Comparison of ENCODE assay signal across 8 cellular contexts in the genomic region with DNA sequence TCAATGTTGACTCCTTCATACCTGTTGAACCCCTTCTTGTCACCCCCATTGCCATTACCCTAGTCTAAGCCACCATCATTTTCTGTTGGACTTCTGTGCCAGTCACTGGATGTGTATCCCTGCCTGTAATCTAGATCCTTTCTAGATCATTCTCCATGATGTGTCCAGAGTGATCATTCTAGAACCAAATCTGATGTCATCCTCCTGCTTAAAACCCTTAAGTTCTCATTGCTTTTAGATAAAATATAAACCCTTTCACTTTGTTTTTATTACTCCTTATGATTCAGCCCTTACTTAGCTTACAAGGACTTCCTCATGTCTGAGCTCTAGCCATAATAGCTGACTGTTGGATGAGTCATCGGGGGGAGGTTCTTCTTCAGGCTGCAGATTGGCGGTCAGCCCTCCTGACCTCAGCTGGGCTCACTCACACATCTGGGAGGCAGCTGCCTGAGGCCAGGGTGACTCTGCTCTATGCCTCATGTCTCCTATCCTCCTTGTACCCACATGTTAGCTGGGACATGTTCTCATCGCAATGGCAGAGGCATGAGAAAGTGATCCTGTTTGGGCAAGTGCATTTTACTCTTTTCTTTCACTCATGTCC.
DNase-seq lines count a peak whose midpoint lies in the region; ATAC-seq and TF ChIP-seq lines count a peak whose summit lies in the region.

No MANE protein-coding gene starts in this region.

- ATAC-seq in left lung (peak; percentile 94), HG03196 (IDR thresholded peaks at IDR 0.05; ENCODE audit: unreplicated experiment) (no peak)

- H3K9me3 Mint-ChIP-seq in MCF 10A (ENCODE audit: unreplicated experiment) = no peaks in the 10 kb centered on the region

- H3K4me1 Mint-ChIP-seq in MCF 10A (ENCODE audit: insufficient read depth, unreplicated experiment) = peaks cover 61% of the 10 kb centered on the region

- no peaks in the 10 kb centered on the region for H3K36me3 ChIP-seq in left lung

- H3K27ac ChIP-seq in left lung = peak overlapping the region; percentile 73 to 83

- peak overlapping the region; percentile 71 for H3K27ac Mint-ChIP-seq in MCF 10A (ENCODE audit: low read depth, unreplicated experiment)

- POLR2A ChIA-PET in MCF 10A (lab: Yijun Ruan, JAX) = interaction anchor here (0.6 to 2.7 kb wide), 6 partner anchors 9 to 447 kb away, joined by 3 to 14 read pairs (median 6); no protein-coding TSS in a partner anchor

- no peaks in the 10 kb centered on the region for H3K9me3 ChIP-seq in left lung

- no TSS peak for BruUV-seq in MCF 10A (replicated peaks; lab: Mats Ljungman, UMichigan)

- intact Hi-C loops in MCF 10A (cut with micrococcal nuclease) = no loop called here
- intact Hi-C loops in left lung (cut with DNase I) = no loop called here

- TF ChIP-seq CTCF in MCF 10A (IDR thresholded peaks at IDR 0.05; ENCODE audit: unreplicated experiment) (no peak), left lung (IDR thresholded peaks at IDR 0.05) (no peak)

- CTCF ChIA-PET in MCF 10A (lab: Yijun Ruan, JAX) = interaction anchor here (0.6 to 2.8 kb wide), 8 partner anchors 30 to 856 kb away, joined by 3 to 13 read pairs (median 3); no protein-coding TSS in a partner anchor

- no peaks in the 10 kb centered on the region for H3K27me3 ChIP-seq in left lung

- no peaks in the 10 kb centered on the region for H3K27me3 Mint-ChIP-seq in MCF 10A (ENCODE audit: insufficient read depth, unreplicated experiment)

- H3K4me3 ChIP-seq in left lung = no peak overlapping the region

- DNase-seq in CMK (ENCODE audit: low read depth) (peak; percentile 39), M059J (ENCODE audit: low read depth) (peak; percentile 100), MCF 10A (ENCODE audit: unreplicated experiment) (peak; percentile 98), left lung (peak; percentile 80 to 88), hippocampal formation (lab: John Stamatoyannopoulos, UW) (no peak), T-helper 9 cell (no peak), cerebellar cortex (ENCODE audit: low spot score) (no peak)

- peaks cover 6 to 33% of the 10 kb centered on the region in 2 donors for H3K4me1 ChIP-seq in left lung

- peak overlapping the region; percentile 20 for H3K4me3 Mint-ChIP-seq in MCF 10A (ENCODE audit: unreplicated experiment)

- peaks cover 14% of the 10 kb centered on the region for H3K36me3 Mint-ChIP-seq in MCF 10A (ENCODE audit: insufficient read depth, unreplicated experiment)

Comparison
In these comparisons a context has a peak if more than half of its experiments do, and no peak if none do; other contexts are left out.
1. DNase-seq: peak in CMK (single experiment), M059J (single experiment), MCF 10A (single experiment) and left lung (2 of 2); none in hippocampal formation (0 of 2), T-helper 9 cell (single experiment) and cerebellar cortex (single experiment).